ENCODE assay signal across 9 cellular contexts in genomic region chr9:122122903-122123632, GRCh38. TPM values are rescaled to one million over a fixed set of nuclear protein-coding genes. Genes with fewer than 3 reads are reported as not detected.
DNase-seq lines count a peak whose midpoint lies in the region; ATAC-seq and TF ChIP-seq lines count a peak whose summit lies in the region.
"Had no signal": no experiment of that assay in that cellular context is flagged by ENCODE, and none has a peak within 500 bp of the region (broad histone marks: within the 10 kb centered on the region; RNA-seq: fewer than 3 reads in every experiment).

No MANE protein-coding gene starts in this region.

- no peak overlapping the region for H3K27ac ChIP-seq in naive thymus-derived CD4-positive, alpha-beta T cell (ENCODE audit: low read depth, low read length)

- H3K4me3 Mint-ChIP-seq in Caco-2 (ENCODE audit: unreplicated experiment), result no peak overlapping the region
- H3K4me3 Mint-ChIP-seq in naive thymus-derived CD4-positive, alpha-beta T cell, result no peak overlapping the region
- H3K4me3 Mint-ChIP-seq: T-helper 1 cell treated with Interleukin-12 subunit alpha and Interleukin-12 subunit beta and Interleukin-4 antibody, amounts not matched to agents 30 μg/mL and 1 μg/mL, for 36 hours had no signal

- no peak overlapping the region for H3K27ac Mint-ChIP-seq in Caco-2 (ENCODE audit: unreplicated experiment)
- peak overlapping the region in 1 of 9 donors; percentile 69 for H3K27ac Mint-ChIP-seq in naive thymus-derived CD4-positive, alpha-beta T cell
- H3K27ac Mint-ChIP-seq: T-helper 1 cell treated with Interleukin-12 subunit alpha and Interleukin-12 subunit beta and Interleukin-4 antibody, amounts not matched to agents 30 μg/mL and 1 μg/mL, for 36 hours had no signal

- H3K36me3 Mint-ChIP-seq in Caco-2 (ENCODE audit: insufficient read depth, unreplicated experiment), result no peaks in the 10 kb centered on the region
- no peaks in the 10 kb centered on the region for H3K36me3 Mint-ChIP-seq in naive thymus-derived CD4-positive, alpha-beta T cell

- intact Hi-C loops in Caco-2 (cut with micrococcal nuclease; ENCODE audit: unreplicated experiment), result loop anchor here (1.0 kb wide), 2 partner anchors 24 to 577 kb away; no protein-coding TSS in a partner anchor
- intact Hi-C loops in naive thymus-derived CD4-positive, alpha-beta T cell (cut with micrococcal nuclease), result loop anchor here (1.0 to 10.0 kb wide), 3 partner anchors 24 to 1378 kb away; partner anchors contain the start of genes MRRF (in 1 of the 2) and RBM18 (in 1 of the 2)

- H3K27me3 Mint-ChIP-seq in Caco-2 (ENCODE audit: insufficient read depth, unreplicated experiment), result peaks cover 3% of the 10 kb centered on the region
- peaks cover 11 to 38% (median 23%) of the 10 kb centered on the region in 5 donors for H3K27me3 Mint-ChIP-seq in naive thymus-derived CD4-positive, alpha-beta T cell

- H3K9me3 ChIP-seq in Caco-2, result no peaks in the 10 kb centered on the region
- no peaks in the 10 kb centered on the region for H3K9me3 ChIP-seq in naive thymus-derived CD4-positive, alpha-beta T cell (ENCODE audit: control insufficient read depth in 2 of 3, low read length in 3 of 3)

- no peaks in the 10 kb centered on the region for H3K9me3 Mint-ChIP-seq in Caco-2 (ENCODE audit: unreplicated experiment)
- H3K9me3 Mint-ChIP-seq in naive thymus-derived CD4-positive, alpha-beta T cell, result no peaks in the 10 kb centered on the region
- H3K9me3 Mint-ChIP-seq: T-helper 1 cell treated with Interleukin-12 subunit alpha and Interleukin-12 subunit beta and Interleukin-4 antibody, amounts not matched to agents 30 μg/mL and 1 μg/mL, for 36 hours had no signal

- TF ChIP-seq CTCF in Caco-2 (IDR thresholded peaks at IDR 0.05; ENCODE audit: insufficient read depth in 1 of 2, low read depth in 1 of 2, low read length in 1 of 2, severe bottlenecking in 1 of 2, unreplicated experiment in 1 of 2) (peak; percentile 97 to 100), epithelial cell of esophagus (IDR thresholded peaks at IDR 0.05; ENCODE audit: insufficient read depth, low read depth, low read length, missing control alignments) (peak; percentile 94)

- no peak overlapping the region for H3K4me3 ChIP-seq in Caco-2 (ENCODE audit: low read depth, low read length)
- H3K4me3 ChIP-seq in epithelial cell of esophagus (ENCODE audit: low read length), result no peak overlapping the region
- no peak overlapping the region for H3K4me3 ChIP-seq in naive thymus-derived CD4-positive, alpha-beta T cell (ENCODE audit: low read length)

- peak; percentile 70 to 81 for DNase-seq in Caco-2
- DNase-seq in HEK293T (ENCODE audit: extremely low spot score), result peak; percentile 87
- peak; percentile 51 for DNase-seq in NCI-H774 (lab: John Stamatoyannopoulos, UW)
- peak; percentile 30 to 80 (median 64) for DNase-seq in activated CD8-positive, alpha-beta memory T cell treated with anti-CD3 and anti-CD28 coated beads for 48 hours (ENCODE audit: low read depth in 2 of 3, low spot score in 2 of 3)
- DNase-seq in epithelial cell of esophagus (ENCODE audit: low read depth), result peak; percentile 62
- peak; percentile 27 to 78 (median 58) for DNase-seq in naive thymus-derived CD4-positive, alpha-beta T cell
- peak; percentile 42 to 44 for DNase-seq in stimulated activated CD8-positive, alpha-beta memory T cell treated with anti-CD3 and anti-CD28 coated beads, Interleukin-7, amount 100 ng/mL, for 4 hours (ENCODE audit: low read depth in 2 of 2)

- no peaks in the 10 kb centered on the region for H3K4me1 Mint-ChIP-seq in Caco-2 (ENCODE audit: low read depth, unreplicated experiment)
- H3K4me1 Mint-ChIP-seq in naive thymus-derived CD4-positive, alpha-beta T cell, result peaks cover 14 to 21% (median 17%) of the 10 kb centered on the region in 7 donors

- ATAC-seq in naive thymus-derived CD4-positive, alpha-beta T cell, result peak; percentile 77
- ATAC-seq in HG03521 (IDR thresholded peaks at IDR 0.05; ENCODE audit: unreplicated experiment), result no peak

- H3K36me3 ChIP-seq in Caco-2 (ENCODE audit: control insufficient read depth, insufficient read depth, low read length), result no peaks in the 10 kb centered on the region
- H3K36me3 ChIP-seq in naive thymus-derived CD4-positive, alpha-beta T cell (ENCODE audit: control insufficient read depth in 2 of 3, insufficient read depth in 3 of 3, low read length in 3 of 3), result no peaks in the 10 kb centered on the region

- no peaks in the 10 kb centered on the region for H3K27me3 ChIP-seq in Caco-2 (replicated peaks; ENCODE audit: control insufficient read depth, insufficient read depth, low read length)
- no peaks in the 10 kb centered on the region for H3K27me3 ChIP-seq in naive thymus-derived CD4-positive, alpha-beta T cell (ENCODE audit: control insufficient read depth in 2 of 2, insufficient read depth in 2 of 2, low read length in 2 of 2)

- POLR2A ChIA-PET in Caco-2 (lab: Charles Lee), result no interaction called here
- POLR2A ChIA-PET in HEK293T (lab: Yijun Ruan, JAX), result interaction anchor here (1.1 kb wide), 1 partner anchor 24 kb away, joined by 4 read pairs; no protein-coding TSS in a partner anchor
- POLR2A ChIA-PET in naive thymus-derived CD4-positive, alpha-beta T cell (lab: Charles Lee), result no interaction called here

- BruUV-seq in Caco-2 (replicated peaks; lab: Mats Ljungman, UMichigan), result no TSS peak

- H3K4me1 ChIP-seq in Caco-2, result peaks cover 9% of the 10 kb centered on the region; the same call in 1 of the 2 replicates
- H3K4me1 ChIP-seq in naive thymus-derived CD4-positive, alpha-beta T cell (ENCODE audit: control insufficient read depth in 2 of 2, insufficient read depth in 2 of 2, low read length in 2 of 2), result no peaks in the 10 kb centered on the region

- CTCF ChIA-PET in Caco-2 (lab: Charles Lee), result interaction anchor here (0.6 to 8.4 kb wide), 10 partner anchors 15 to 1678 kb away, joined by 3 to 175 read pairs (median 3); no protein-coding TSS in a partner anchor
- CTCF ChIA-PET in HEK293T (lab: Yijun Ruan, JAX), result interaction anchor here (0.6 to 4.6 kb wide), 11 partner anchors 9 to 339 kb away, joined by 3 to 55 read pairs (median 4); no protein-coding TSS in a partner anchor
- CTCF ChIA-PET in naive thymus-derived CD4-positive, alpha-beta T cell (lab: Charles Lee), result interaction anchor here (0.6 to 7.8 kb wide), 6 partner anchors 17 to 691 kb away, joined by 3 to 78 read pairs (median 14); no protein-coding TSS in a partner anchor

TF ChIP-seq in HEK293T, 16 proteins besides CTCF, POLR2A, EP300 and RAD21:
- TF ChIP-seq BHLHE40 (IDR thresholded peaks at IDR 0.05; ENCODE audit: borderline replicate concordance), result no peak
- no peak for TF ChIP-seq ZNF384 (IDR thresholded peaks at IDR 0.05)
- TF ChIP-seq TARDBP (IDR thresholded peaks at IDR 0.05), result no peak
- TF ChIP-seq L3MBTL2 (conservative IDR thresholded peaks at IDR 0.05), result no peak
- TF ChIP-seq SUZ12 (IDR thresholded peaks at IDR 0.05), result no peak
- TF ChIP-seq, protein P1, sequence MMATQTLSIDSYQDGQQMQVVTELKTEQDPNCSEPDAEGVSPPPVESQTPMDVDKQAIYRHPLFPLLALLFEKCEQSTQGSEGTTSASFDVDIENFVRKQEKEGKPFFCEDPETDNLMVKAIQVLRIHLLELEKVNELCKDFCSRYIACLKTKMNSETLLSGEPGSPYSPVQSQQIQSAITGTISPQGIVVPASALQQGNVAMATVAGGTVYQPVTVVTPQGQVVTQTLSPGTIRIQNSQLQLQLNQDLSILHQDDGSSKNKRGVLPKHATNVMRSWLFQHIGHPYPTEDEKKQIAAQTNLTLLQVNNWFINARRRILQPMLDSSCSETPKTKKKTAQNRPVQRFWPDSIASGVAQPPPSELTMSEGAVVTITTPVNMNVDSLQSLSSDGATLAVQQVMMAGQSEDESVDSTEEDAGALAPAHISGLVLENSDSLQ (IDR thresholded peaks at IDR 0.05), result no peak
TF ChIP-seq in HEK293T: peak in this region for 0.

RNA-seq across cellular contexts. Expression of gene TTLL11, which starts 30.0 kb away (rescaled TPM):
- total RNA-seq in Caco-2 (2022), result 4.4 and 4.7 TPM in 2 replicates
- total RNA-seq in naive thymus-derived CD4-positive, alpha-beta T cell, result 1 to 10 TPM; 3.0 to 6.2 (median 4.4) TPM
- polyA plus RNA-seq in naive thymus-derived CD4-positive, alpha-beta T cell, result 1 to 10 TPM; 4.4 to 8.6 TPM

RNA-seq across cellular contexts. Expression of gene NDUFA8, which starts 36.5 kb away (rescaled TPM):
- total RNA-seq in Caco-2 (2022), result 58.0 and 63.5 TPM in 2 replicates
- 10 to 100 TPM in 4 of 5 experiments, 1 to 10 TPM in 1; 6.7 to 35.0 (median 15.6) TPM for total RNA-seq in naive thymus-derived CD4-positive, alpha-beta T cell
- 10 to 100 TPM; 82.1 to 93.6 TPM for polyA plus RNA-seq in naive thymus-derived CD4-positive, alpha-beta T cell

RNA-seq across cellular contexts. Expression of gene MORN5, which starts 36.6 kb away (rescaled TPM):
- not detected in 2 replicates for total RNA-seq in Caco-2 (2022)
- total RNA-seq in naive thymus-derived CD4-positive, alpha-beta T cell, result not detected
- polyA plus RNA-seq in naive thymus-derived CD4-positive, alpha-beta T cell, result not detected
